ENCODE assay signal across 17 cellular contexts in genomic region chr3:121885386-121885785, GRCh38. TPM values are rescaled to one million over a fixed set of nuclear protein-coding genes. Genes with fewer than 3 reads are reported as not detected.
DNase-seq lines count a peak whose midpoint lies in the region; ATAC-seq and TF ChIP-seq lines count a peak whose summit lies in the region.
"Had no signal": no experiment of that assay in that cellular context is flagged by ENCODE, and none has a peak within 500 bp of the region (broad histone marks: within the 10 kb centered on the region; RNA-seq: fewer than 3 reads in every experiment).

No MANE protein-coding gene starts in this region.

- H3K4me1 Mint-ChIP-seq in activated CD8-positive, alpha-beta memory T cell treated with anti-CD3 and anti-CD28 coated beads, Interleukin-2, amount 10 ng/mL, durations not matched to agents 7 days and 5 days, result peaks cover 8% of the 10 kb centered on the region

- H3K4me1 ChIP-seq in mammary epithelial cell (ENCODE audit: insufficient read depth, low read length) (peaks cover 10% of the 10 kb centered on the region), breast epithelium (no peaks in the 10 kb centered on the region), adipocyte (ENCODE audit: control insufficient read depth, insufficient read depth, low read length) (no peaks in the 10 kb centered on the region)

- H3K36me3 Mint-ChIP-seq in activated CD8-positive, alpha-beta memory T cell treated with anti-CD3 and anti-CD28 coated beads, Interleukin-2, amount 10 ng/mL, durations not matched to agents 7 days and 5 days, result peaks cover 15% of the 10 kb centered on the region

- DNase-seq in mammary epithelial cell, result no peak
- no peak for DNase-seq in breast epithelium (ENCODE audit: low spot score in 2 of 2)
- peak; percentile 6 for DNase-seq in adipocyte (ENCODE audit: low read depth)
- peak; percentile 3 for DNase-seq in fibroblast of villous mesenchyme (ENCODE audit: low read depth)
- DNase-seq in activated CD8-positive, alpha-beta memory T cell treated with anti-CD3 and anti-CD28 coated beads, Interleukin-2, amount 10 ng/mL, durations not matched to agents 7 days and 5 days, result no peak
- DNase-seq: COR-L47, NCI-H1436, NCI-H2081, NCI-H524, SHP77 treated with DMSO at 0.1 percent for 48 hours had no signal

- no peaks in the 10 kb centered on the region for H3K27me3 Mint-ChIP-seq in activated CD8-positive, alpha-beta memory T cell treated with anti-CD3 and anti-CD28 coated beads, Interleukin-2, amount 10 ng/mL, durations not matched to agents 7 days and 5 days

- H3K9me3 ChIP-seq in mammary epithelial cell (replicated peaks; ENCODE audit: insufficient read depth, low read length) (no peaks in the 10 kb centered on the region), breast epithelium (no peaks in the 10 kb centered on the region), adipocyte (ENCODE audit: control insufficient read depth, low read length) (no peaks in the 10 kb centered on the region)

- H3K27ac Mint-ChIP-seq in activated CD8-positive, alpha-beta memory T cell treated with anti-CD3 and anti-CD28 coated beads, Interleukin-2, amount 10 ng/mL, durations not matched to agents 7 days and 5 days, result no peak overlapping the region
- H3K27ac Mint-ChIP-seq: GM23338 had no signal

- H3K27me3 ChIP-seq in mammary epithelial cell (ENCODE audit: insufficient read depth, low read length), result no peaks in the 10 kb centered on the region
- no peaks in the 10 kb centered on the region for H3K27me3 ChIP-seq in breast epithelium
- H3K27me3 ChIP-seq in adipocyte (replicated peaks; ENCODE audit: control insufficient read depth, insufficient read depth, low read length), result no peaks in the 10 kb centered on the region

- CTCF ChIA-PET in mammary epithelial cell (lab: Charles Lee; ENCODE audit: low non-redundant PET), result no interaction called here
- CTCF ChIA-PET in activated CD8-positive, alpha-beta memory T cell treated with anti-CD3 and anti-CD28 coated beads, Interleukin-2, amount 10 ng/mL, durations not matched to agents 7 days and 5 days (lab: Charles Lee), result no interaction called here

- H2AFZ ChIP-seq in mammary epithelial cell (ENCODE audit: low read depth, low read length), result peak overlapping the region; percentile 37
- H2AFZ ChIP-seq: GM23338 had no signal

- H4K20me1 ChIP-seq in mammary epithelial cell (ENCODE audit: insufficient read depth, low read length), result no peaks in the 10 kb centered on the region

- ATAC-seq in HG03565 (IDR thresholded peaks at IDR 0.05; ENCODE audit: unreplicated experiment) (no peak), HG03159 (IDR thresholded peaks at IDR 0.05; ENCODE audit: unreplicated experiment) (no peak), HG02610 (IDR thresholded peaks at IDR 0.05; ENCODE audit: unreplicated experiment) (no peak)
- ATAC-seq in activated CD8-positive, alpha-beta memory T cell treated with anti-CD3 and anti-CD28 coated beads, Interleukin-2, amount 10 ng/mL, durations not matched to agents 7 days and 5 days, result no peak
- ATAC-seq: GM23338, HepG2 had no signal

- H3K9ac ChIP-seq in mammary epithelial cell (ENCODE audit: insufficient read depth, low read length), result no peak overlapping the region
- H3K9ac ChIP-seq in adipocyte (ENCODE audit: low read length), result no peak overlapping the region

- no peak overlapping the region for H3K4me3 Mint-ChIP-seq in activated CD8-positive, alpha-beta memory T cell treated with anti-CD3 and anti-CD28 coated beads, Interleukin-2, amount 10 ng/mL, durations not matched to agents 7 days and 5 days
- H3K4me3 Mint-ChIP-seq: GM23338 had no signal

- no peak for TF ChIP-seq POLR2A in breast epithelium (IDR thresholded peaks at IDR 0.05)

- in situ Hi-C loops in mammary epithelial cell (cut with MboI; ENCODE audit: low sequenced_read_pairs in 2 of 2), result no loop called here

- WGBS in mammary epithelial cell (ENCODE audit: low coverage, missing lambda C conversion rate), result 75% methylated on average over 2 of the region's 2 CpGs

- no peak overlapping the region for H3K27ac ChIP-seq in mammary epithelial cell (ENCODE audit: insufficient read depth, low read depth, low read length)
- H3K27ac ChIP-seq in breast epithelium, result no peak overlapping the region
- H3K27ac ChIP-seq: C4-2B had no signal

- H3K4me3 ChIP-seq in mammary epithelial cell (replicated peaks in 1 of 3; ENCODE audit: insufficient read depth in 1 of 3, low read depth in 2 of 3, low read length in 3 of 3) (no peak overlapping the region), breast epithelium (no peak overlapping the region), adipocyte (ENCODE audit: low read length) (no peak overlapping the region), fibroblast of villous mesenchyme (ENCODE audit: low read depth, low read length) (no peak overlapping the region)
- H3K4me3 ChIP-seq: GM23338 had no signal

- TF ChIP-seq CTCF in mammary epithelial cell (conservative IDR thresholded peaks at IDR 0.05 in 1 of 2, IDR thresholded peaks at IDR 0.05 in 1 of 2; ENCODE audit: extremely low read depth in 1 of 2, insufficient read depth in 1 of 2, low read depth in 1 of 2, low read length in 2 of 2) (no peak), breast epithelium (IDR thresholded peaks at IDR 0.05) (no peak), fibroblast of villous mesenchyme (IDR thresholded peaks at IDR 0.05; ENCODE audit: insufficient read depth, low read depth, low read length) (no peak)

- no peaks in the 10 kb centered on the region for H3K9me3 Mint-ChIP-seq in activated CD8-positive, alpha-beta memory T cell treated with anti-CD3 and anti-CD28 coated beads, Interleukin-2, amount 10 ng/mL, durations not matched to agents 7 days and 5 days (ENCODE audit: low read depth)
- H3K9me3 Mint-ChIP-seq: GM23338 had no signal

- dilution Hi-C loops in mammary epithelial cell (cut with HindIII; ENCODE audit: low sequenced_read_pairs), result no loop called here

- intact Hi-C loops in mammary epithelial cell (cut with micrococcal nuclease), result loop anchor here (10.0 kb wide), 1 partner anchor 469 kb away; no protein-coding TSS in a partner anchor
- intact Hi-C loops in breast epithelium (cut with DNase I; ENCODE audit: low total_unique reads), result no loop called here

- no peaks in the 10 kb centered on the region for H3K36me3 ChIP-seq in mammary epithelial cell (ENCODE audit: insufficient read depth, low read length)
- H3K36me3 ChIP-seq in breast epithelium, result no peaks in the 10 kb centered on the region
- H3K36me3 ChIP-seq in adipocyte (ENCODE audit: control insufficient read depth, insufficient read depth, low read length, severe bottlenecking), result no peaks in the 10 kb centered on the region

- no TSS peak for BruUV-seq in mammary epithelial cell (replicated peaks; lab: Mats Ljungman, UMichigan)

- H3K79me2 ChIP-seq in mammary epithelial cell (ENCODE audit: insufficient read depth, low read length), result no peaks in the 10 kb centered on the region

- H3K4me2 ChIP-seq in mammary epithelial cell (ENCODE audit: insufficient read depth, low read depth, low read length), result no peak overlapping the region
- H3K4me2 ChIP-seq: GM23338 had no signal

RNA-seq across cellular contexts. Expression of gene SLC15A2, which starts 8.8 kb away (rescaled TPM):
- total RNA-seq in mammary epithelial cell, result 1 to 10 TPM in 1 of 2 donors, under 1 TPM in 1; 0.31 to 1.3 TPM
- 0.29 TPM for polyA plus RNA-seq in mammary epithelial cell
- polyA minus RNA-seq in mammary epithelial cell, result not detected
- total RNA-seq in breast epithelium, result 1 to 10 TPM in 2 of 3 donors, under 1 TPM in 1; 0.98 to 4.1 (median 2.2) TPM
- total RNA-seq in fibroblast of villous mesenchyme, result under 0.01 and 0.43 TPM in 2 replicates
- 1 to 10 TPM; 2.4 to 4.8 TPM for total RNA-seq in activated CD8-positive, alpha-beta memory T cell treated with anti-CD3 and anti-CD28 coated beads, Interleukin-2, amount 10 ng/mL, durations not matched to agents 7 days and 5 days
- total RNA-seq: A172 had no signal

RNA-seq across cellular contexts. Expression of gene EAF2, which starts 50.4 kb away (rescaled TPM):
- total RNA-seq in mammary epithelial cell (1 to 10 TPM; 4.2 to 4.7 TPM), breast epithelium (10 to 100 TPM in 1 of 3 donors, 1 to 10 TPM in 2; 7.5 to 11.4 (median 9.2) TPM), fibroblast of villous mesenchyme (0.32 and 0.43 TPM in 2 replicates)
- 4.6 TPM for polyA plus RNA-seq in mammary epithelial cell
- not detected for polyA minus RNA-seq in mammary epithelial cell
- 10 to 100 TPM; 19.9 to 22.0 TPM for total RNA-seq in activated CD8-positive, alpha-beta memory T cell treated with anti-CD3 and anti-CD28 coated beads, Interleukin-2, amount 10 ng/mL, durations not matched to agents 7 days and 5 days

RNA-seq across cellular contexts. Expression of gene IQCB1, which starts 50.5 kb away (rescaled TPM):
- 10 to 100 TPM; 21.1 to 23.3 TPM for total RNA-seq in mammary epithelial cell
- polyA plus RNA-seq in mammary epithelial cell, result 8.0 TPM
- 1.7 TPM for polyA minus RNA-seq in mammary epithelial cell
- total RNA-seq in breast epithelium, result 10 to 100 TPM; 17.9 to 54.6 (median 28.8) TPM
- 17.7 and 18.1 TPM in 2 replicates for total RNA-seq in fibroblast of villous mesenchyme
- 10 to 100 TPM; 30.2 to 34.7 TPM for total RNA-seq in activated CD8-positive, alpha-beta memory T cell treated with anti-CD3 and anti-CD28 coated beads, Interleukin-2, amount 10 ng/mL, durations not matched to agents 7 days and 5 days

Comparison
In these comparisons a context has a peak if more than half of its experiments do, and no peak if none do; other contexts are left out.
1. DNase-seq: peak in adipocyte (single experiment) and fibroblast of villous mesenchyme (single experiment); none in mammary epithelial cell (single experiment), breast epithelium (0 of 2) and activated CD8-positive, alpha-beta memory T cell treated with anti-CD3 and anti-CD28 coated beads, Interleukin-2, amount 10 ng/mL, durations not matched to agents 7 days and 5 days (single experiment).